Comparison of ENCODE assay signal across 16 cellular contexts in genomic region chr13:113408562-113408961, GRCh38. TPM values are rescaled to one million over a fixed set of nuclear protein-coding genes. Genes with fewer than 3 reads are reported as not detected.
DNase-seq lines count a peak whose midpoint lies in the region; ATAC-seq and TF ChIP-seq lines count a peak whose summit lies in the region.
"Had no signal": no experiment of that assay in that cellular context is flagged by ENCODE, and none has a peak within 500 bp of the region (broad histone marks: within the 10 kb centered on the region; RNA-seq: fewer than 3 reads in every experiment).

No MANE protein-coding gene starts in this region.

- ATAC-seq in left cardiac atrium = no peak

- H3K27me3 ChIP-seq in right atrium auricular region = no peaks in the 10 kb centered on the region
- H3K27me3 ChIP-seq in skeletal muscle tissue (ENCODE audit: control insufficient read depth in 3 of 3, insufficient read depth in 3 of 3, low read length in 3 of 3) = peaks cover 0 to 3% (median 0%) of the 10 kb centered on the region in 3 donors
- H3K27me3 ChIP-seq in thyroid gland = no peaks in the 10 kb centered on the region
- H3K27me3 ChIP-seq: MG63 had no signal

- H3K4me1 ChIP-seq in right atrium auricular region (peaks cover 0 to 63% of the 10 kb centered on the region in 2 donors), skeletal muscle tissue (ENCODE audit: control insufficient read depth in 3 of 3, insufficient read depth in 3 of 3, low read length in 3 of 3) (peaks cover 73 to 86% (median 83%) of the 10 kb centered on the region in 3 donors), thyroid gland (peaks cover 0 to 6% of the 10 kb centered on the region in 2 donors)

- no peak for TF ChIP-seq CTCF in right atrium auricular region (IDR thresholded peaks at IDR 0.05)
- TF ChIP-seq CTCF in thyroid gland (IDR thresholded peaks at IDR 0.05) = no peak

- H3K36me3 ChIP-seq in right atrium auricular region = no peaks in the 10 kb centered on the region
- H3K36me3 ChIP-seq in skeletal muscle tissue (ENCODE audit: control insufficient read depth in 3 of 3, insufficient read depth in 3 of 3, low read length in 3 of 3) = no peaks in the 10 kb centered on the region
- no peaks in the 10 kb centered on the region for H3K36me3 ChIP-seq in thyroid gland
- H3K36me3 ChIP-seq: MG63 had no signal

- TF ChIP-seq POLR2A in thyroid gland (IDR thresholded peaks at IDR 0.05) = no peak

- peak overlapping the region in 1 of 3 donors; percentile 77 for H3K9ac ChIP-seq in skeletal muscle tissue (ENCODE audit: low read depth in 1 of 3, low read length in 3 of 3)

- H3K9me3 ChIP-seq in right atrium auricular region (no peaks in the 10 kb centered on the region), skeletal muscle tissue (ENCODE audit: control insufficient read depth in 3 of 3, low read length in 3 of 3) (no peaks in the 10 kb centered on the region), thyroid gland (no peaks in the 10 kb centered on the region)
- H3K9me3 ChIP-seq: MG63 had no signal

- 73 to 75% methylated on average over 3 of the region's 3 CpGs for WGBS in thyroid gland, 2 donors

- H3K4me3 ChIP-seq in right atrium auricular region (no peak overlapping the region), skeletal muscle tissue (ENCODE audit: low read length in 3 of 3) (no peak overlapping the region), thyroid gland (replicated peaks in 1 of 3) (no peak overlapping the region)
- H3K4me3 ChIP-seq: MG63 had no signal

- H3K27ac ChIP-seq in right atrium auricular region = peak overlapping the region; percentile 94 to 97
- peak overlapping the region; percentile 99 for H3K27ac ChIP-seq in skeletal muscle tissue (ENCODE audit: low read depth, low read length)
- no peak overlapping the region for H3K27ac ChIP-seq in thyroid gland

- intact Hi-C loops in left cardiac atrium (cut with DNase I) (no loop called here), thyroid gland (cut with DNase I) (no loop called here)

- DNase-seq in right atrium auricular region (ENCODE audit: low spot score) = no peak
- no peak for DNase-seq in left cardiac atrium
- peak; percentile 42 for DNase-seq in islet precursor cell
- no peak for DNase-seq in NCI-H526 (lab: John Stamatoyannopoulos, UW)
- no peak for DNase-seq in thyroid gland
- DNase-seq in nucleus accumbens (lab: John Stamatoyannopoulos, UW) = no peak
- DNase-seq: DMS 273 treated with DMSO at 0.1 percent for 48 hours, GF-D8, HFFc6, MG63, NCI-H1092, NCI-H146, NCI-H2081, NCI-H510A, NCI-H82 had no signal

RNA-seq across cellular contexts. Expression of gene GRTP1, which starts 44.6 kb away (rescaled TPM):
- total RNA-seq in right atrium auricular region (1 to 10 TPM in 1 of 2 donors, under 1 TPM in 1; 0.48 to 2.4 TPM), left cardiac atrium (1 to 10 TPM; 1.5 to 1.8 TPM), skeletal muscle tissue (3.7 TPM), thyroid gland (1 to 10 TPM; 1.7 to 5.7 (median 5.1) TPM)

RNA-seq across cellular contexts. Expression of gene ADPRHL1, which starts 44.7 kb away (rescaled TPM):
- total RNA-seq in right atrium auricular region (100 to 1,000 TPM; 222 to 329 TPM), left cardiac atrium (100 to 1,000 TPM; 241 to 245 TPM), skeletal muscle tissue (124 TPM), thyroid gland (1 to 10 TPM in 2 of 4 donors, under 1 TPM in 2; 0.20 to 2.0 (median 1.0) TPM)

Comparison
In these comparisons a context has a peak if more than half of its experiments do, and no peak if none do; other contexts are left out.
1. H3K27ac ChIP-seq: peak in right atrium auricular region (2 of 2) and skeletal muscle tissue (single experiment); none in thyroid gland (0 of 3).
2. RNA of gene ADPRHL1, which starts 44.7 kb away (total RNA-seq): 222 to 329 TPM in right atrium auricular region, 241 to 245 TPM in left cardiac atrium and 124 TPM in skeletal muscle tissue (single experiment); 0.20 to 2.0 TPM in thyroid gland; every median in the first group is over 10 times any median in the second.